In the genomic region with DNA sequence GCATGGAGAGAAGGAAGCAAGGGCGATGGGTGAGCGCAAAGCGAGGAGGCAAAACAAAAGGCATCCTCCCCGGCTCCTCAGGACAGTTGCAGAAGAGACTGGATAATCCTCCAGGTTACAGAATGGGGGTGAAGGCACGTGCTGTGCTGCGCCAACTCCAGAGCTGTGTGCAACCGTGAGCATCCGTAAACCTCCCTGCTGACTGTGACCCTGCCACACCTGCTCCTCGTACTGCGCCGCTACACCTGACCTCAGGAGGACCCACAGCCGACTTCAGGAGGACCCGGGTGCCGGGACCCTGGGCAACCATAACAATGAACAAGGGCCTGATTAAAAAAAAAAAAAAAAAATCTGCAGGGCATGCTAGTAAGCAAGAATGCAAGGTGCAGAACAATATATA, we compare ENCODE assay signal across 31 cellular contexts.
DNase-seq lines count a peak whose midpoint lies in the region; ATAC-seq lines count a peak whose summit lies in the region.
"Had no signal": no experiment of that assay in that cellular context is flagged by ENCODE, and none has a peak within 500 bp of the region (broad histone marks: within the 10 kb centered on the region; RNA-seq: fewer than 3 reads in every experiment).

No MANE protein-coding gene starts in this region.

- no peak for DNase-seq in activated naive CD4-positive, alpha-beta T cell treated with anti-CD3 and anti-CD28 coated beads, Interleukin-2, amount 10 ng/mL, durations not matched to agents 7 days and 5 days
- no peak for DNase-seq in activated naive CD4-positive, alpha-beta T cell treated with anti-CD3 and anti-CD28 coated beads, Interleukin-2, amount 50 U/mL, for 72 hours (ENCODE audit: low spot score in 2 of 2)
- DNase-seq in mesenteric fat pad (ENCODE audit: low spot score), result peak; percentile 24
- DNase-seq in posterior vena cava (ENCODE audit: low spot score), result peak; percentile 36
- DNase-seq in stimulated activated naive B cell treated with anti-CD40 and anti-IgM and Interleukin-4, amounts not matched to agents 10 μg/mL and 1 μg/mL and 100 μg/mL, for 72 hours, result no peak
- DNase-seq in germinal center (ENCODE audit: low spot score), result no peak
- no peak for DNase-seq in middle frontal gyrus (ENCODE audit: extremely low spot score, low spot score)
- DNase-seq: 8988T; ACHN; AML-193; BE2C; C1 segment of cervical spinal cord; Caco-2; Calu3; CD4-positive, alpha-beta memory T cell; CD4-positive, alpha-beta T cell; CD4-positive, CD25-positive, alpha-beta regulatory T cell; CD8-positive, alpha-beta memory T cell; CD8-positive, alpha-beta T cell; COR-L47; DMS 273 treated with DMSO at 0.1 percent for 48 hours; DMS153; DMS53; DMS79; DMS79 treated with DMSO at 0.1 percent for 48 hours; DND-41; EL had no signal

- no peak overlapping the region for H3K4me3 Mint-ChIP-seq in activated naive CD4-positive, alpha-beta T cell treated with anti-CD3 and anti-CD28 coated beads, Interleukin-2, amount 10 ng/mL, durations not matched to agents 7 days and 5 days
- no peak overlapping the region for H3K4me3 Mint-ChIP-seq in stimulated activated naive B cell treated with anti-CD40 and anti-IgM and Interleukin-4, amounts not matched to agents 10 μg/mL and 1 μg/mL and 100 μg/mL, for 72 hours
- H3K4me3 Mint-ChIP-seq: B cell; CD14-positive monocyte; CD4-positive, alpha-beta memory T cell; CD4-positive, alpha-beta T cell; CD4-positive, CD25-positive, alpha-beta regulatory T cell; CD8-positive, alpha-beta memory T cell; CD8-positive, alpha-beta T cell had no signal

- H3K9me3 Mint-ChIP-seq in activated naive CD4-positive, alpha-beta T cell treated with anti-CD3 and anti-CD28 coated beads, Interleukin-2, amount 10 ng/mL, durations not matched to agents 7 days and 5 days, result no peaks in the 10 kb centered on the region
- no peaks in the 10 kb centered on the region for H3K9me3 Mint-ChIP-seq in activated naive CD4-positive, alpha-beta T cell treated with anti-CD3 and anti-CD28 coated beads, Interleukin-2, amount 50 U/mL, for 72 hours
- no peaks in the 10 kb centered on the region for H3K9me3 Mint-ChIP-seq in stimulated activated naive B cell treated with anti-CD40 and anti-IgM and Interleukin-4, amounts not matched to agents 10 μg/mL and 1 μg/mL and 100 μg/mL, for 72 hours
- H3K9me3 Mint-ChIP-seq: CD14-positive monocyte; CD4-positive, alpha-beta memory T cell; CD4-positive, alpha-beta T cell; CD8-positive, alpha-beta memory T cell; CD8-positive, alpha-beta T cell had no signal

- no peak for ATAC-seq in activated naive CD4-positive, alpha-beta T cell treated with anti-CD3 and anti-CD28 coated beads, Interleukin-2, amount 50 U/mL, for 72 hours
- ATAC-seq in stimulated activated naive B cell treated with anti-CD40 and anti-IgM and Interleukin-4, amounts not matched to agents 10 μg/mL and 1 μg/mL and 100 μg/mL, for 72 hours (replicated peaks), result no peak
- ATAC-seq in HG03457 (IDR thresholded peaks at IDR 0.05; ENCODE audit: unreplicated experiment), result no peak
- ATAC-seq: A549; CD8-positive, alpha-beta T cell had no signal

- H3K27me3 Mint-ChIP-seq in activated naive CD4-positive, alpha-beta T cell treated with anti-CD3 and anti-CD28 coated beads, Interleukin-2, amount 10 ng/mL, durations not matched to agents 7 days and 5 days, result no peaks in the 10 kb centered on the region
- H3K27me3 Mint-ChIP-seq in stimulated activated naive B cell treated with anti-CD40 and anti-IgM and Interleukin-4, amounts not matched to agents 10 μg/mL and 1 μg/mL and 100 μg/mL, for 72 hours, result no peaks in the 10 kb centered on the region
- H3K27me3 Mint-ChIP-seq: B cell; CD4-positive, alpha-beta memory T cell; CD4-positive, alpha-beta T cell; CD4-positive, CD25-positive, alpha-beta regulatory T cell; CD8-positive, alpha-beta memory T cell had no signal

- H3K27ac Mint-ChIP-seq in activated naive CD4-positive, alpha-beta T cell treated with anti-CD3 and anti-CD28 coated beads, Interleukin-2, amount 10 ng/mL, durations not matched to agents 7 days and 5 days, result peak overlapping the region; percentile 1
- H3K27ac Mint-ChIP-seq in activated naive CD4-positive, alpha-beta T cell treated with anti-CD3 and anti-CD28 coated beads, Interleukin-2, amount 50 U/mL, for 72 hours, result peak overlapping the region in 1 of 2 donors; percentile 76
- peak overlapping the region; percentile 49 for H3K27ac Mint-ChIP-seq in stimulated activated naive B cell treated with anti-CD40 and anti-IgM and Interleukin-4, amounts not matched to agents 10 μg/mL and 1 μg/mL and 100 μg/mL, for 72 hours
- H3K27ac Mint-ChIP-seq: B cell; CD4-positive, alpha-beta memory T cell; CD4-positive, alpha-beta T cell; CD4-positive, CD25-positive, alpha-beta regulatory T cell; CD8-positive, alpha-beta T cell had no signal

- CTCF ChIA-PET in activated naive CD4-positive, alpha-beta T cell treated with anti-CD3 and anti-CD28 coated beads, Interleukin-2, amount 10 ng/mL, durations not matched to agents 7 days and 5 days (lab: Charles Lee), result no interaction called here

- peaks cover 45% of the 10 kb centered on the region for H3K36me3 Mint-ChIP-seq in activated naive CD4-positive, alpha-beta T cell treated with anti-CD3 and anti-CD28 coated beads, Interleukin-2, amount 10 ng/mL, durations not matched to agents 7 days and 5 days
- H3K36me3 Mint-ChIP-seq in activated naive CD4-positive, alpha-beta T cell treated with anti-CD3 and anti-CD28 coated beads, Interleukin-2, amount 50 U/mL, for 72 hours, result peaks cover 16 to 21% of the 10 kb centered on the region in 2 donors
- H3K36me3 Mint-ChIP-seq in stimulated activated naive B cell treated with anti-CD40 and anti-IgM and Interleukin-4, amounts not matched to agents 10 μg/mL and 1 μg/mL and 100 μg/mL, for 72 hours, result peaks cover 54 to 67% of the 10 kb centered on the region in 2 donors

- intact Hi-C loops in posterior vena cava (cut with DNase I), result no loop called here

- H3K4me1 Mint-ChIP-seq in activated naive CD4-positive, alpha-beta T cell treated with anti-CD3 and anti-CD28 coated beads, Interleukin-2, amount 10 ng/mL, durations not matched to agents 7 days and 5 days, result no peaks in the 10 kb centered on the region
- H3K4me1 Mint-ChIP-seq in stimulated activated naive B cell treated with anti-CD40 and anti-IgM and Interleukin-4, amounts not matched to agents 10 μg/mL and 1 μg/mL and 100 μg/mL, for 72 hours, result peaks cover 3 to 6% of the 10 kb centered on the region in 2 donors
- H3K4me1 Mint-ChIP-seq: B cell, CD14-positive monocyte had no signal

Comparison
In these comparisons a context has a peak if more than half of its experiments do, and no peak if none do; other contexts are left out.
1. DNase-seq: peak in mesenteric fat pad (single experiment) and posterior vena cava (single experiment); none in activated naive CD4-positive, alpha-beta T cell treated with anti-CD3 and anti-CD28 coated beads, Interleukin-2, amount 10 ng/mL, durations not matched to agents 7 days and 5 days (single experiment), activated naive CD4-positive, alpha-beta T cell treated with anti-CD3 and anti-CD28 coated beads, Interleukin-2, amount 50 U/mL, for 72 hours (0 of 2), stimulated activated naive B cell treated with anti-CD40 and anti-IgM and Interleukin-4, amounts not matched to agents 10 μg/mL and 1 μg/mL and 100 μg/mL, for 72 hours (single experiment), germinal center (single experiment) and middle frontal gyrus (single experiment).